ENCODE assay signal across 8 cellular contexts in genomic region chr22:22959147-22959827, GRCh38.
DNase-seq lines count a peak whose midpoint lies in the region; ATAC-seq and TF ChIP-seq lines count a peak whose summit lies in the region.

No MANE protein-coding gene starts in this region.

- H3K4me3 Mint-ChIP-seq in activated B cell treated with CpG ODN at 0.5 μM for 24 hours, result no peak overlapping the region
- H3K4me3 Mint-ChIP-seq in central memory CD8-positive, alpha-beta T cell, result no peak overlapping the region

- peak; percentile 63 for ATAC-seq in activated B cell treated with CpG ODN at 0.5 μM for 24 hours (ENCODE audit: low read depth)
- no peak for ATAC-seq in central memory CD8-positive, alpha-beta T cell (replicated peaks; ENCODE audit: extremely low read depth, poor library complexity, severe bottlenecking)
- ATAC-seq in left lobe of liver, result peak; percentile 84
- ATAC-seq in GM19351 (IDR thresholded peaks at IDR 0.05; ENCODE audit: unreplicated experiment), result no peak

- peak; percentile 94 for TF ChIP-seq CTCF in activated B cell treated with CpG ODN at 0.5 μM for 24 hours (IDR thresholded peaks at IDR 0.05)

- H3K27me3 Mint-ChIP-seq in activated B cell treated with CpG ODN at 0.5 μM for 24 hours, result no peaks in the 10 kb centered on the region
- peaks cover 16% of the 10 kb centered on the region for H3K27me3 Mint-ChIP-seq in central memory CD8-positive, alpha-beta T cell

- peak; percentile 37 for DNase-seq in SIG-M5 treated with dmso at 0.1 percent for 504 hours (lab: John Stamatoyannopoulos, UW; ENCODE audit: unreplicated experiment)
- no peak for DNase-seq in SIG-M5 (lab: John Stamatoyannopoulos, UW)
- DNase-seq in NCI-H2196 treated with DMSO at 0.1 percent for 48 hours (lab: John Stamatoyannopoulos, UW; ENCODE audit: unreplicated experiment), result peak; percentile 9
- DNase-seq in activated B cell treated with CpG ODN at 0.5 μM for 24 hours, result no peak
- peak; percentile 58 to 67 for DNase-seq in central memory CD8-positive, alpha-beta T cell (ENCODE audit: low spot score in 2 of 2)
- DNase-seq in left lobe of liver (ENCODE audit: low spot score), result peak; percentile 79
- DNase-seq in stimulated activated CD4-positive, alpha-beta T cell treated with anti-CD3 and anti-CD28 coated beads, TNF-alpha, amount 100 ng/mL, for 48 hours (ENCODE audit: low read depth in 3 of 3), result peak; percentile 40 to 74 (median 52)

- intact Hi-C loops in activated B cell treated with CpG ODN at 0.5 μM for 24 hours (cut with micrococcal nuclease), result loop anchor here (1.0 to 10.0 kb wide), 6 partner anchors 169 to 984 kb away; no protein-coding TSS in a partner anchor

- no peaks in the 10 kb centered on the region for H3K36me3 Mint-ChIP-seq in activated B cell treated with CpG ODN at 0.5 μM for 24 hours (ENCODE audit: low read depth)
- H3K36me3 Mint-ChIP-seq in central memory CD8-positive, alpha-beta T cell (ENCODE audit: insufficient read depth), result no peaks in the 10 kb centered on the region

- no peak overlapping the region for H3K27ac Mint-ChIP-seq in activated B cell treated with CpG ODN at 0.5 μM for 24 hours
- no peak overlapping the region for H3K27ac Mint-ChIP-seq in central memory CD8-positive, alpha-beta T cell (ENCODE audit: low read depth)

- peaks cover 15% of the 10 kb centered on the region for H3K4me1 Mint-ChIP-seq in activated B cell treated with CpG ODN at 0.5 μM for 24 hours
- H3K4me1 Mint-ChIP-seq in central memory CD8-positive, alpha-beta T cell, result peaks cover 10% of the 10 kb centered on the region

- CTCF ChIA-PET in activated B cell treated with CpG ODN at 0.5 μM for 24 hours (lab: Charles Lee), result interaction anchor here (0.6 to 8.8 kb wide), 36 partner anchors 12 to 632 kb away, joined by 3 to 265 read pairs (median 5); partner anchors contain the start of gene GNAZ

- peaks cover 10% of the 10 kb centered on the region for H3K9me3 Mint-ChIP-seq in activated B cell treated with CpG ODN at 0.5 μM for 24 hours
- H3K9me3 Mint-ChIP-seq in central memory CD8-positive, alpha-beta T cell, result no peaks in the 10 kb centered on the region

- POLR2A ChIA-PET in activated B cell treated with CpG ODN at 0.5 μM for 24 hours (lab: Charles Lee), result interaction anchor here (0.6 to 1.5 kb wide), 2 partner anchors 164 to 169 kb away, joined by 3 to 10 read pairs; no protein-coding TSS in a partner anchor

Comparison
In these comparisons a context has a peak if more than half of its experiments do, and no peak if none do; other contexts are left out.
1. DNase-seq: peak in SIG-M5 treated with dmso at 0.1 percent for 504 hours (single experiment), NCI-H2196 treated with DMSO at 0.1 percent for 48 hours (single experiment), central memory CD8-positive, alpha-beta T cell (2 of 2), left lobe of liver (single experiment) and stimulated activated CD4-positive, alpha-beta T cell treated with anti-CD3 and anti-CD28 coated beads, TNF-alpha, amount 100 ng/mL, for 48 hours (3 of 3); none in SIG-M5 (single experiment) and activated B cell treated with CpG ODN at 0.5 μM for 24 hours (single experiment).
2. ATAC-seq: peak in activated B cell treated with CpG ODN at 0.5 μM for 24 hours (single experiment) and left lobe of liver (single experiment); none in central memory CD8-positive, alpha-beta T cell (single experiment) and GM19351 (single experiment).